16 cellular contexts compared by ENCODE assay signal in genomic region chr6:159714404-159714803, GRCh38. TPM values are rescaled to one million over a fixed set of nuclear protein-coding genes. Genes with fewer than 3 reads are reported as not detected.
DNase-seq lines count a peak whose midpoint lies in the region; TF ChIP-seq lines count a peak whose summit lies in the region.
"Had no signal": no experiment of that assay in that cellular context is flagged by ENCODE, and none has a peak within 500 bp of the region (broad histone marks: within the 10 kb centered on the region; RNA-seq: fewer than 3 reads in every experiment).

No MANE protein-coding gene starts in this region.

- 57% methylated on average over 5 of the region's 5 CpGs for WGBS in suprapubic skin

- H3K9me3 ChIP-seq in muscle layer of duodenum (ENCODE audit: control insufficient read depth in 1 of 2, low read length in 2 of 2), result no peaks in the 10 kb centered on the region
- no peaks in the 10 kb centered on the region for H3K9me3 ChIP-seq in suprapubic skin
- H3K9me3 ChIP-seq: BE2C, HAP-1 had no signal

- DNase-seq in HL-60 (ENCODE audit: low read depth in 1 of 2, low spot score in 1 of 2) (no peak), astrocyte of the hippocampus (ENCODE audit: low read depth, low spot score) (peak; percentile 11), suprapubic skin (ENCODE audit: low spot score in 2 of 2) (no peak), NCI-H2029 (lab: John Stamatoyannopoulos, UW) (no peak), NCI-H2081 treated with DMSO at 0.1 percent for 48 hours (lab: John Stamatoyannopoulos, UW) (no peak)
- no peak for DNase-seq in activated naive CD8-positive, alpha-beta T cell treated with anti-CD3 and anti-CD28 coated beads for 36 hours
- DNase-seq: BE2C; Calu3; CD4-positive, alpha-beta memory T cell; NCI-H187 treated with DMSO at 0.1 percent for 48 hours; NCI-H2171; NCI-H446; RPMI8226; SIG-M5 had no signal

- no peak overlapping the region for H3K4me3 ChIP-seq in HL-60 (replicated peaks; ENCODE audit: insufficient read depth, low read length)
- H3K4me3 ChIP-seq in muscle layer of duodenum (ENCODE audit: low read depth in 1 of 2, low read length in 2 of 2), result no peak overlapping the region
- H3K4me3 ChIP-seq in suprapubic skin, result no peak overlapping the region
- H3K4me3 ChIP-seq: HAP-1 had no signal

- H3K4me3 Mint-ChIP-seq in activated naive CD8-positive, alpha-beta T cell treated with anti-CD3 and anti-CD28 coated beads for 36 hours, result no peak overlapping the region
- H3K4me3 Mint-ChIP-seq: CD4-positive, alpha-beta memory T cell had no signal

- TF ChIP-seq POLR2A in suprapubic skin (IDR thresholded peaks at IDR 0.05), result no peak

- TF ChIP-seq EP300 in suprapubic skin (IDR thresholded peaks at IDR 0.05), result no peak

- H3K27ac ChIP-seq in HL-60 (replicated peaks) (peak overlapping the region; percentile 50), muscle layer of duodenum (ENCODE audit: low read length) (peak overlapping the region; percentile 74), suprapubic skin (peak overlapping the region; percentile 93)

- no peaks in the 10 kb centered on the region for H3K4me1 Mint-ChIP-seq in activated naive CD8-positive, alpha-beta T cell treated with anti-CD3 and anti-CD28 coated beads for 36 hours

- no peaks in the 10 kb centered on the region for H3K9me3 Mint-ChIP-seq in activated naive CD8-positive, alpha-beta T cell treated with anti-CD3 and anti-CD28 coated beads for 36 hours

- H3K27me3 ChIP-seq in HL-60 (ENCODE audit: insufficient read depth, poor library complexity, severe bottlenecking) (no peaks in the 10 kb centered on the region), muscle layer of duodenum (ENCODE audit: low read depth, low read length) (no peaks in the 10 kb centered on the region), suprapubic skin (no peaks in the 10 kb centered on the region)
- H3K27me3 ChIP-seq: BE2C had no signal

- H3K36me3 ChIP-seq in muscle layer of duodenum (ENCODE audit: control insufficient read depth in 1 of 2, insufficient read depth in 2 of 2, low read length in 2 of 2) (peaks cover 0 to 8% of the 10 kb centered on the region in 2 donors), suprapubic skin (no peaks in the 10 kb centered on the region)
- H3K36me3 ChIP-seq: BE2C had no signal

- H3K27ac Mint-ChIP-seq in activated naive CD8-positive, alpha-beta T cell treated with anti-CD3 and anti-CD28 coated beads for 36 hours, result no peak overlapping the region

- H3K4me1 ChIP-seq in muscle layer of duodenum (ENCODE audit: control insufficient read depth in 1 of 2, insufficient read depth in 2 of 2, low read length in 2 of 2) (peaks cover 0 to 7% of the 10 kb centered on the region in 2 donors), suprapubic skin (peaks cover 54% of the 10 kb centered on the region)
- H3K4me1 ChIP-seq: BE2C had no signal

- no peaks in the 10 kb centered on the region for H3K27me3 Mint-ChIP-seq in activated naive CD8-positive, alpha-beta T cell treated with anti-CD3 and anti-CD28 coated beads for 36 hours
- H3K27me3 Mint-ChIP-seq: CD4-positive, alpha-beta memory T cell had no signal

- peaks cover 4% of the 10 kb centered on the region for H3K36me3 Mint-ChIP-seq in activated naive CD8-positive, alpha-beta T cell treated with anti-CD3 and anti-CD28 coated beads for 36 hours
- H3K36me3 Mint-ChIP-seq: CD4-positive, alpha-beta memory T cell had no signal

- TF ChIP-seq CTCF in HL-60 (IDR thresholded peaks at IDR 0.05; ENCODE audit: insufficient read depth, low read length) (no peak), suprapubic skin (IDR thresholded peaks at IDR 0.05) (no peak)

RNA-seq across cellular contexts. Expression of gene WTAP, which starts 12.9 kb away (rescaled TPM):
- total RNA-seq in suprapubic skin, result 100 to 1,000 TPM in 1 of 4 donors, 10 to 100 TPM in 3; 68.7 to 103 (median 85.3) TPM
- total RNA-seq in activated naive CD8-positive, alpha-beta T cell treated with anti-CD3 and anti-CD28 coated beads for 36 hours, result 100 to 1,000 TPM in 1 of 2 experiments, 10 to 100 TPM in 1; 98.3 to 101 TPM

RNA-seq across cellular contexts. Expression of gene SOD2, which starts 21.4 kb away (rescaled TPM):
- total RNA-seq in suprapubic skin, result 100 to 1,000 TPM; 159 to 173 (median 167) TPM
- 100 to 1,000 TPM; 112 to 122 TPM for total RNA-seq in activated naive CD8-positive, alpha-beta T cell treated with anti-CD3 and anti-CD28 coated beads for 36 hours

RNA-seq across cellular contexts. Expression of gene ACAT2, which starts 47.4 kb away (rescaled TPM):
- total RNA-seq in suprapubic skin, result 10 to 100 TPM in 3 of 4 donors, 1 to 10 TPM in 1; 7.2 to 23.1 (median 15.6) TPM
- 10 to 100 TPM; 67.8 to 68.4 TPM for total RNA-seq in activated naive CD8-positive, alpha-beta T cell treated with anti-CD3 and anti-CD28 coated beads for 36 hours
